18 cellular contexts compared by ENCODE assay signal in the genomic region with DNA sequence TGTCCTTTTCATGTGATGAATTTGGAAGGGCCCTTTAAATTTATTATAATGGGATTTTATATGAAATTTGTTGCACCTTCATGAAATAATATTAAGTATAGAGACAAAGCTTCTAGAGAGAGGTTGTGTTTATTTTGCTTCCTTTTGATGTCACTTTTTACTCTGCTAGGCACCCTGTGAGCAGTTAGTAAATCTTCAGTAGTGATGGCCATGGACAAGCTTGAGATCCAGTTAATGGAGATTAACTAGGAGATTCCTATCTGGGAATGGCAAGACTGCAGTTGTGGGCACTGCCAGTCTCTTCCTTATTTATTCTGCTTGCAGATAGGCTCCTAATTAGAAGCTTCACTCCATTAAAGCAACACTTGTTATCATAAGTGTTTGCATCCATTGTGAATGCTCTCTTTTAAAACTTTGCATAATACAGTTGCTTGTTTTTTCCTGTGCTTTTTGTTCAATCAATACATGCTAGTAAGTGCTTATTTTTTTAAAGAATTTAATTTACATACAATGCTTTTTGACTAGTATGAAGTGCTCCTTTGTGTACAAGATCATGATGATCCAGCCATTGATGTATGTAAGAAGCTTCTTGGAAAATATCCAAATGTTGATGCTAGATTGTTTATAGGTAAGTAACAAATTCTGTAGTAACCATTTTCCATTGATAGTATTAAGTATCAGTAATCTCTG. TPM values are rescaled to one million over a fixed set of nuclear protein-coding genes. Genes with fewer than 3 reads are reported as not detected.
A peak's percentile ranks its signal among the peaks of the same experiment; 100 is the strongest.
DNase-seq lines count a peak whose midpoint lies in the region; ATAC-seq and TF ChIP-seq lines count a peak whose summit lies in the region.
"Had no signal": no experiment of that assay in that cellular context is flagged by ENCODE, and none has a peak within 500 bp of the region (broad histone marks: within the 10 kb centered on the region; RNA-seq: fewer than 3 reads in every experiment).

No MANE protein-coding gene starts in this region.

- H2AFZ ChIP-seq in mesenchymal stem cell (ENCODE audit: low read depth, low read length): no peak overlapping the region

- TF ChIP-seq CTCF in HEK293 (tag by site-specific recombination; IDR thresholded peaks at IDR 0.05) (no peak), Panc1 (IDR thresholded peaks at IDR 0.05) (no peak)

- H3K4me1 ChIP-seq in HEK293 (ENCODE audit: control insufficient read depth, insufficient read depth, low read length): peaks cover 9% of the 10 kb centered on the region
- peaks cover 25% of the 10 kb centered on the region for H3K4me1 ChIP-seq in Panc1 (ENCODE audit: control insufficient read depth, insufficient read depth, low read length)
- peaks cover 16% of the 10 kb centered on the region for H3K4me1 ChIP-seq in mesenchymal stem cell (ENCODE audit: control insufficient read depth, insufficient read depth, low read depth, low read length)

- POLR2A ChIA-PET in HEK293 (lab: Yijun Ruan, JAX) (interaction anchor here (2.6 kb wide), 1 partner anchor 26 kb away, joined by 6 read pairs; the partner anchor contains the start of gene UGCG), Panc1 (lab: Charles Lee) (no interaction called here)

- ATAC-seq in Panc1: peak; percentile 52

- no peaks in the 10 kb centered on the region for H3K79me1 ChIP-seq in mesenchymal stem cell (replicated peaks; ENCODE audit: low read length, poor library complexity, severe bottlenecking)

- no peak overlapping the region for H3K23ac ChIP-seq in mesenchymal stem cell (ENCODE audit: low read length in 2 of 2)

- no peak overlapping the region for H3K9ac ChIP-seq in mesenchymal stem cell (ENCODE audit: low read length)

- H4K8ac ChIP-seq in mesenchymal stem cell (ENCODE audit: low read length): no peak overlapping the region

- no peak overlapping the region for H3K14ac ChIP-seq in mesenchymal stem cell (ENCODE audit: low read length in 2 of 2)

- H2BK15ac ChIP-seq in mesenchymal stem cell (ENCODE audit: low read depth, poor library complexity, severe bottlenecking): no peak overlapping the region

- no peak overlapping the region for H2BK5ac ChIP-seq in mesenchymal stem cell (ENCODE audit: low read depth, low read length, poor library complexity, severe bottlenecking)

- no peak overlapping the region for H2AK5ac ChIP-seq in mesenchymal stem cell (ENCODE audit: low read length, severe bottlenecking)

- no peak overlapping the region for H3K18ac ChIP-seq in mesenchymal stem cell (ENCODE audit: low read depth in 1 of 2, low read length in 2 of 2)

- DNase-seq in DMS153 (lab: John Stamatoyannopoulos, UW) (peak; percentile 62), DMS153 treated with DMSO at 0.1 percent for 48 hours (lab: John Stamatoyannopoulos, UW; ENCODE audit: unreplicated experiment) (no peak), Panc1 (ENCODE audit: low read depth, low spot score) (no peak), mesenchymal stem cell (no peak), A172 (ENCODE audit: low spot score) (no peak), GM03348 (ENCODE audit: low spot score) (no peak), hypothalamus (lab: John Stamatoyannopoulos, UW) (no peak)
- DNase-seq: activated effector memory CD4-positive, alpha-beta T cell treated with anti-CD3 and anti-CD28 coated beads, Interleukin-2, amount 50 U/mL, for 16 hours; adrenal gland; foreskin fibroblast; GF-D8; HCEC 1CT; hippocampal formation; MG63; NCI-H2107; stimulated activated CD4-positive, alpha-beta T cell treated with anti-CD3 and anti-CD28 coated beads, Interleukin-4, amount 100 ng/mL, for 4 hours had no signal

- no peaks in the 10 kb centered on the region for H3K9me3 ChIP-seq in HEK293 (ENCODE audit: control insufficient read depth, insufficient read depth, low read depth, low read length)
- H3K9me3 ChIP-seq in Panc1 (ENCODE audit: control insufficient read depth, insufficient read depth, low read depth, low read length): no peaks in the 10 kb centered on the region
- H3K9me3 ChIP-seq in mesenchymal stem cell (ENCODE audit: control insufficient read depth, low read length): no peaks in the 10 kb centered on the region
- H3K9me3 ChIP-seq: adrenal gland, MG63 had no signal

- H2BK120ac ChIP-seq in mesenchymal stem cell (ENCODE audit: low read depth, low read length): no peak overlapping the region

- H4K91ac ChIP-seq in mesenchymal stem cell (ENCODE audit: low read length): no peak overlapping the region

- H3K4me3 ChIP-seq in HEK293 (ENCODE audit: low read depth, low read length): no peak overlapping the region
- H3K4me3 ChIP-seq in Panc1 (ENCODE audit: low read depth in 2 of 2, low read length in 2 of 2): no peak overlapping the region
- no peak overlapping the region for H3K4me3 ChIP-seq in mesenchymal stem cell (ENCODE audit: insufficient read depth in 1 of 2, low read depth in 1 of 2, low read length in 2 of 2)
- H3K4me3 ChIP-seq: adrenal gland, MG63 had no signal

- CTCF ChIA-PET in HEK293 (lab: Yijun Ruan, JAX): interaction anchor here (0.7 to 1.8 kb wide), 3 partner anchors 10 to 19 kb away, joined by 3 to 6 read pairs (median 3); no protein-coding TSS in a partner anchor
- CTCF ChIA-PET in Panc1 (lab: Charles Lee): no interaction called here

- intact Hi-C loops in Panc1 (cut with micrococcal nuclease; ENCODE audit: unreplicated experiment): no loop called here

- no peak overlapping the region for H2BK12ac ChIP-seq in mesenchymal stem cell (ENCODE audit: low read length in 2 of 2)

- peaks cover 3 to 7% of the 10 kb centered on the region in 2 experiments; a peak in 2 of 3 replicates for H3K36me3 ChIP-seq in HEK293 (ENCODE audit: control insufficient read depth in 2 of 2, insufficient read depth in 1 of 2, low read length in 2 of 2)
- peaks cover 10% of the 10 kb centered on the region for H3K36me3 ChIP-seq in Panc1 (ENCODE audit: control insufficient read depth, insufficient read depth, low read length)
- H3K36me3 ChIP-seq in mesenchymal stem cell (ENCODE audit: control insufficient read depth in 1 of 2, insufficient read depth in 2 of 2, low read depth in 1 of 2, low read length in 2 of 2): peaks cover 32 to 67% of the 10 kb centered on the region in 2 experiments
- H3K36me3 ChIP-seq: adrenal gland had no signal

- no peak overlapping the region for H3K4me2 ChIP-seq in mesenchymal stem cell (ENCODE audit: low read length, poor library complexity, severe bottlenecking)

- in situ Hi-C loops in Panc1 (cut with HindIII; ENCODE audit: low pct_unique_long_range_greater_than_20kb, low sequenced_read_pairs): no loop called here

- BruUV-seq in Panc1 (replicated peaks; lab: Mats Ljungman, UMichigan): no TSS peak

- H3K4ac ChIP-seq in mesenchymal stem cell (ENCODE audit: low read depth in 1 of 2, low read length in 2 of 2): peak overlapping the region in 1 of 2 experiments; percentile 37

- H3K27ac ChIP-seq in HEK293 (ENCODE audit: extremely low read depth, low read depth, low read length) (no peak overlapping the region), Panc1 (ENCODE audit: low read length) (peak overlapping the region; percentile 39; the same call in 1 of the 2 replicates), mesenchymal stem cell (ENCODE audit: low read length, poor library complexity, severe bottlenecking) (peak overlapping the region; percentile 71)
- H3K27ac ChIP-seq: 22Rv1 had no signal

- H3K27me3 ChIP-seq in Panc1 (ENCODE audit: control insufficient read depth, insufficient read depth, low read length) (no peaks in the 10 kb centered on the region), mesenchymal stem cell (ENCODE audit: control insufficient read depth in 1 of 2, insufficient read depth in 1 of 2, low read length in 2 of 2) (no peaks in the 10 kb centered on the region)
- H3K27me3 ChIP-seq: adrenal gland, MG63 had no signal

TF ChIP-seq in HEK293, 187 proteins besides CTCF, POLR2A, EP300 and RAD21:
- TF ChIP-seq ZNF501 (tag by site-specific recombination; IDR thresholded peaks at IDR 0.05): no peak
- TF ChIP-seq ZNF664 (tag by site-specific recombination; IDR thresholded peaks at IDR 0.05): peak; percentile 68
- TF ChIP-seq, protein P1, sequence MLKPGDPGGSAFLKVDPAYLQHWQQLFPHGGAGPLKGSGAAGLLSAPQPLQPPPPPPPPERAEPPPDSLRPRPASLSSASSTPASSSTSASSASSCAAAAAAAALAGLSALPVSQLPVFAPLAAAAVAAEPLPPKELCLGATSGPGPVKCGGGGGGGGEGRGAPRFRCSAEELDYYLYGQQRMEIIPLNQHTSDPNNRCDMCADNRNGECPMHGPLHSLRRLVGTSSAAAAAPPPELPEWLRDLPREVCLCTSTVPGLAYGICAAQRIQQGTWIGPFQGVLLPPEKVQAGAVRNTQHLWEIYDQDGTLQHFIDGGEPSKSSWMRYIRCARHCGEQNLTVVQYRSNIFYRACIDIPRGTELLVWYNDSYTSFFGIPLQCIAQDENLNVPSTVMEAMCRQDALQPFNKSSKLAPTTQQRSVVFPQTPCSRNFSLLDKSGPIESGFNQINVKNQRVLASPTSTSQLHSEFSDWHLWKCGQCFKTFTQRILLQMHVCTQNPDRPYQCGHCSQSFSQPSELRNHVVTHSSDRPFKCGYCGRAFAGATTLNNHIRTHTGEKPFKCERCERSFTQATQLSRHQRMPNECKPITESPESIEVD (tag by site-specific recombination; IDR thresholded peaks at IDR 0.05): peak; percentile 67
- TF ChIP-seq ZNF660 (tag by site-specific recombination; IDR thresholded peaks at IDR 0.05): peak; percentile 81; the same call in 1 of the 2 replicates

RNA-seq across cellular contexts. Expression of gene UGCG, which starts 25.9 kb away (rescaled TPM):
- total RNA-seq in Panc1 (2021; ENCODE audit: unreplicated experiment): 46.0 TPM
- polyA plus RNA-seq in Panc1 (2012; ENCODE audit: insufficient read length): 21.3 TPM
- 44.2 TPM for polyA plus RNA-seq in mesenchymal stem cell (2013, experiment 1 of 2)
- polyA plus RNA-seq in mesenchymal stem cell (2013, experiment 2 of 2): 45.8 TPM
- total RNA-seq in A172 (2014; rRNA removed; shearing (Covaris generic)): 64.6 and 80.7 TPM in 2 replicates
